ENCODE assay signal across 22 cellular contexts in the genomic region with DNA sequence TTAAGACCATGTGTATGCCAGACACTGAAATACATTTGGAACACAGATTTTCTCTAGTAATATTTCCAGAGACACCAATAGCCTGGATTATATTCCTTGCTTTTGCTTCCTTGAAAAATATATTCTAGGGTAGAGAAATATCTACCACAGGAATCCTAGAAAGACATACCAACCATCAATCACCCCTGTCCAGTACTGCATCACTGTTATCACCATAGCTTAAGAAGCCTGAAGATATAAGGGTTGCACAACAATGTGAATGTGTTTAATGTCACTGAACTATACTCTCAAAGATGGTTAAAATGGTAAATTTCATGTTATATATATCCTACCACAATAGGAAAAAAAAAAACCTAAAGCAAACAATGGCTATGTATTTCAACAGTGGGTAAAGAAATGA.
DNase-seq lines count a peak whose midpoint lies in the region; ATAC-seq and TF ChIP-seq lines count a peak whose summit lies in the region.
"Had no signal": no experiment of that assay in that cellular context is flagged by ENCODE, and none has a peak within 500 bp of the region (broad histone marks: within the 10 kb centered on the region; RNA-seq: fewer than 3 reads in every experiment).

No MANE protein-coding gene starts in this region.

- TF ChIP-seq CTCF in AG10803 (conservative IDR thresholded peaks at IDR 0.05; ENCODE audit: low read length): no peak
- TF ChIP-seq CTCF in fibroblast of pulmonary artery (IDR thresholded peaks at IDR 0.05; ENCODE audit: low read length, missing control alignments): no peak
- TF ChIP-seq CTCF in CD14-positive monocyte (IDR thresholded peaks at IDR 0.05): no peak

- no peaks in the 10 kb centered on the region for H3K9me3 Mint-ChIP-seq in naive thymus-derived CD4-positive, alpha-beta T cell
- peaks cover 0 to 4% (median 0%) of the 10 kb centered on the region in 7 donors for H3K9me3 Mint-ChIP-seq in CD14-positive monocyte

- H4K91ac ChIP-seq in mesenchymal stem cell (ENCODE audit: low read length): no peak overlapping the region

- no peak overlapping the region for H2BK5ac ChIP-seq in mesenchymal stem cell (ENCODE audit: low read depth, low read length, poor library complexity, severe bottlenecking)

- H3K4me3 ChIP-seq in AG10803 (ENCODE audit: low read length) (no peak overlapping the region), fibroblast of pulmonary artery (replicated peaks; ENCODE audit: low read depth, low read length) (no peak overlapping the region), mesenchymal stem cell (ENCODE audit: insufficient read depth in 1 of 2, low read depth in 1 of 2, low read length in 2 of 2) (no peak overlapping the region)
- H3K4me3 ChIP-seq in naive thymus-derived CD4-positive, alpha-beta T cell (ENCODE audit: low read length): no peak overlapping the region
- H3K4me3 ChIP-seq: BLaER1 treated with 17β-estradiol and CSF1 and Interleukin-3, amounts not matched to agents 10 nM and 100 nM; GM12878; GM23248 had no signal

- H3K27ac Mint-ChIP-seq in naive thymus-derived CD4-positive, alpha-beta T cell: no peak overlapping the region
- H3K27ac Mint-ChIP-seq in CD14-positive monocyte: no peak overlapping the region

- no peak overlapping the region for H3K14ac ChIP-seq in mesenchymal stem cell (ENCODE audit: low read length in 2 of 2)

- H3K36me3 ChIP-seq in mesenchymal stem cell (ENCODE audit: control insufficient read depth in 1 of 2, insufficient read depth in 2 of 2, low read depth in 1 of 2, low read length in 2 of 2): peaks cover 0 to 3% of the 10 kb centered on the region in 2 experiments
- H3K36me3 ChIP-seq in naive thymus-derived CD4-positive, alpha-beta T cell (ENCODE audit: control insufficient read depth in 2 of 3, insufficient read depth in 3 of 3, low read length in 3 of 3): no peaks in the 10 kb centered on the region
- H3K36me3 ChIP-seq: BE2C had no signal

- no peaks in the 10 kb centered on the region for H3K27me3 Mint-ChIP-seq in naive thymus-derived CD4-positive, alpha-beta T cell
- no peaks in the 10 kb centered on the region for H3K27me3 Mint-ChIP-seq in CD14-positive monocyte (ENCODE audit: low read depth in 3 of 3)
- H3K27me3 Mint-ChIP-seq: CD4-positive, alpha-beta memory T cell had no signal

- no peak overlapping the region for H4K8ac ChIP-seq in mesenchymal stem cell (ENCODE audit: low read length)

- no peak overlapping the region for H3K4ac ChIP-seq in mesenchymal stem cell (ENCODE audit: low read depth in 1 of 2, low read length in 2 of 2)

- no peak overlapping the region for H3K18ac ChIP-seq in mesenchymal stem cell (ENCODE audit: low read depth in 1 of 2, low read length in 2 of 2)

- POLR2A ChIA-PET in naive thymus-derived CD4-positive, alpha-beta T cell (lab: Charles Lee): no interaction called here

- H3K27me3 ChIP-seq in mesenchymal stem cell (ENCODE audit: control insufficient read depth in 1 of 2, insufficient read depth in 1 of 2, low read length in 2 of 2): no peaks in the 10 kb centered on the region
- H3K27me3 ChIP-seq in naive thymus-derived CD4-positive, alpha-beta T cell (ENCODE audit: control insufficient read depth in 2 of 2, insufficient read depth in 2 of 2, low read length in 2 of 2): no peaks in the 10 kb centered on the region
- H3K27me3 ChIP-seq: BE2C; BLaER1 treated with 17β-estradiol and CSF1 and Interleukin-3, amounts not matched to agents 10 nM and 100 nM had no signal

- H3K36me3 Mint-ChIP-seq in naive thymus-derived CD4-positive, alpha-beta T cell: peaks cover 0 to 14% (median 0%) of the 10 kb centered on the region in 5 donors
- peaks cover 0 to 11% of the 10 kb centered on the region in 2 donors for H3K36me3 Mint-ChIP-seq in CD14-positive monocyte
- H3K36me3 Mint-ChIP-seq: CD4-positive, alpha-beta memory T cell had no signal

- peaks cover 0 to 5% (median 0%) of the 10 kb centered on the region in 7 donors for H3K4me1 Mint-ChIP-seq in naive thymus-derived CD4-positive, alpha-beta T cell
- peaks cover 4% of the 10 kb centered on the region for H3K4me1 Mint-ChIP-seq in CD14-positive monocyte
- H3K4me1 Mint-ChIP-seq: CD4-positive, alpha-beta memory T cell had no signal

- DNase-seq in AG10803 (ENCODE audit: low read depth) (peak; percentile 34), NCI-H226 (peak; percentile 63), fibroblast of pulmonary artery (ENCODE audit: low read depth) (peak; percentile 20), mesenchymal stem cell (peak; percentile 11), CD14-positive monocyte (ENCODE audit: low spot score) (no peak)
- DNase-seq in naive thymus-derived CD4-positive, alpha-beta T cell: no peak
- DNase-seq: AML-193; BE2C; Calu3; CD4-positive, alpha-beta memory T cell; COR-L47; DMS53; DND-41; EL; GDM1; GM23248; HCEC 1CT had no signal

- H2BK15ac ChIP-seq in mesenchymal stem cell (ENCODE audit: low read depth, poor library complexity, severe bottlenecking): no peak overlapping the region

- intact Hi-C loops in naive thymus-derived CD4-positive, alpha-beta T cell (cut with micrococcal nuclease): no loop called here
- intact Hi-C loops in CD14-positive monocyte (cut with micrococcal nuclease): no loop called here

- no peak overlapping the region for H3K4me2 ChIP-seq in mesenchymal stem cell (ENCODE audit: low read length, poor library complexity, severe bottlenecking)
- H3K4me2 ChIP-seq: BLaER1 treated with 17β-estradiol and CSF1 and Interleukin-3, amounts not matched to agents 10 nM and 100 nM had no signal

- H3K23ac ChIP-seq in mesenchymal stem cell (ENCODE audit: low read length in 2 of 2): no peak overlapping the region

- CTCF ChIA-PET in naive thymus-derived CD4-positive, alpha-beta T cell (lab: Charles Lee): no interaction called here

- no peak overlapping the region for H2BK120ac ChIP-seq in mesenchymal stem cell (ENCODE audit: low read depth, low read length)

- no peaks in the 10 kb centered on the region for H3K9me3 ChIP-seq in mesenchymal stem cell (ENCODE audit: control insufficient read depth, low read length)
- no peaks in the 10 kb centered on the region for H3K9me3 ChIP-seq in naive thymus-derived CD4-positive, alpha-beta T cell (ENCODE audit: control insufficient read depth in 2 of 3, low read length in 3 of 3)
- H3K9me3 ChIP-seq: BE2C; BLaER1 treated with 17β-estradiol and CSF1 and Interleukin-3, amounts not matched to agents 10 nM and 100 nM had no signal

- H3K4me3 Mint-ChIP-seq in naive thymus-derived CD4-positive, alpha-beta T cell: no peak overlapping the region
- H3K4me3 Mint-ChIP-seq in CD14-positive monocyte: no peak overlapping the region
- H3K4me3 Mint-ChIP-seq: CD4-positive, alpha-beta memory T cell had no signal

- no peak overlapping the region for H2AK5ac ChIP-seq in mesenchymal stem cell (ENCODE audit: low read length, severe bottlenecking)

- H2BK12ac ChIP-seq in mesenchymal stem cell (ENCODE audit: low read length in 2 of 2): no peak overlapping the region

- H3K4me1 ChIP-seq in mesenchymal stem cell (ENCODE audit: control insufficient read depth, insufficient read depth, low read depth, low read length): no peaks in the 10 kb centered on the region
- H3K4me1 ChIP-seq in naive thymus-derived CD4-positive, alpha-beta T cell (ENCODE audit: control insufficient read depth in 2 of 2, insufficient read depth in 2 of 2, low read length in 2 of 2): no peaks in the 10 kb centered on the region
- H3K4me1 ChIP-seq: BE2C had no signal

- H2AFZ ChIP-seq in mesenchymal stem cell (ENCODE audit: low read depth, low read length): no peak overlapping the region
- H2AFZ ChIP-seq: GM23248 had no signal

- peaks cover 27% of the 10 kb centered on the region for H3K79me1 ChIP-seq in mesenchymal stem cell (replicated peaks; ENCODE audit: low read length, poor library complexity, severe bottlenecking)

- no peak overlapping the region for H3K9ac ChIP-seq in mesenchymal stem cell (ENCODE audit: low read length)
- H3K9ac ChIP-seq: BLaER1 treated with 17β-estradiol and CSF1 and Interleukin-3, amounts not matched to agents 10 nM and 100 nM; GM23248 had no signal

- ATAC-seq in naive thymus-derived CD4-positive, alpha-beta T cell: no peak
- ATAC-seq in GM19351 (IDR thresholded peaks at IDR 0.05; ENCODE audit: unreplicated experiment) (no peak), GM19455 (IDR thresholded peaks at IDR 0.05; ENCODE audit: unreplicated experiment) (no peak)
- ATAC-seq: GM12878 had no signal

- no peak overlapping the region for H3K27ac ChIP-seq in mesenchymal stem cell (ENCODE audit: low read length, poor library complexity, severe bottlenecking)
- no peak overlapping the region for H3K27ac ChIP-seq in naive thymus-derived CD4-positive, alpha-beta T cell (ENCODE audit: low read depth, low read length)
- H3K27ac ChIP-seq: 22Rv1; BLaER1 treated with 17β-estradiol and CSF1 and Interleukin-3, amounts not matched to agents 10 nM and 100 nM; GM23248 had no signal

Comparison
In these comparisons a context has a peak if more than half of its experiments do, and no peak if none do; other contexts are left out.
1. DNase-seq: peak in AG10803 (single experiment), NCI-H226 (single experiment), fibroblast of pulmonary artery (single experiment) and mesenchymal stem cell (single experiment); none in naive thymus-derived CD4-positive, alpha-beta T cell (0 of 9) and CD14-positive monocyte (single experiment).